ENCODE assay signal across 1 cellular context in genomic region chr10:60236869-60237524, GRCh38.
A peak's percentile ranks its signal among the peaks of the same experiment; 100 is the strongest.
TF ChIP-seq lines count a peak whose summit lies in the region.

No MANE protein-coding gene starts in this region.

TF ChIP-seq in GM12878, 131 proteins besides CTCF, POLR2A, EP300 and RAD21 (continued from another document):
- TF ChIP-seq, protein P1, sequence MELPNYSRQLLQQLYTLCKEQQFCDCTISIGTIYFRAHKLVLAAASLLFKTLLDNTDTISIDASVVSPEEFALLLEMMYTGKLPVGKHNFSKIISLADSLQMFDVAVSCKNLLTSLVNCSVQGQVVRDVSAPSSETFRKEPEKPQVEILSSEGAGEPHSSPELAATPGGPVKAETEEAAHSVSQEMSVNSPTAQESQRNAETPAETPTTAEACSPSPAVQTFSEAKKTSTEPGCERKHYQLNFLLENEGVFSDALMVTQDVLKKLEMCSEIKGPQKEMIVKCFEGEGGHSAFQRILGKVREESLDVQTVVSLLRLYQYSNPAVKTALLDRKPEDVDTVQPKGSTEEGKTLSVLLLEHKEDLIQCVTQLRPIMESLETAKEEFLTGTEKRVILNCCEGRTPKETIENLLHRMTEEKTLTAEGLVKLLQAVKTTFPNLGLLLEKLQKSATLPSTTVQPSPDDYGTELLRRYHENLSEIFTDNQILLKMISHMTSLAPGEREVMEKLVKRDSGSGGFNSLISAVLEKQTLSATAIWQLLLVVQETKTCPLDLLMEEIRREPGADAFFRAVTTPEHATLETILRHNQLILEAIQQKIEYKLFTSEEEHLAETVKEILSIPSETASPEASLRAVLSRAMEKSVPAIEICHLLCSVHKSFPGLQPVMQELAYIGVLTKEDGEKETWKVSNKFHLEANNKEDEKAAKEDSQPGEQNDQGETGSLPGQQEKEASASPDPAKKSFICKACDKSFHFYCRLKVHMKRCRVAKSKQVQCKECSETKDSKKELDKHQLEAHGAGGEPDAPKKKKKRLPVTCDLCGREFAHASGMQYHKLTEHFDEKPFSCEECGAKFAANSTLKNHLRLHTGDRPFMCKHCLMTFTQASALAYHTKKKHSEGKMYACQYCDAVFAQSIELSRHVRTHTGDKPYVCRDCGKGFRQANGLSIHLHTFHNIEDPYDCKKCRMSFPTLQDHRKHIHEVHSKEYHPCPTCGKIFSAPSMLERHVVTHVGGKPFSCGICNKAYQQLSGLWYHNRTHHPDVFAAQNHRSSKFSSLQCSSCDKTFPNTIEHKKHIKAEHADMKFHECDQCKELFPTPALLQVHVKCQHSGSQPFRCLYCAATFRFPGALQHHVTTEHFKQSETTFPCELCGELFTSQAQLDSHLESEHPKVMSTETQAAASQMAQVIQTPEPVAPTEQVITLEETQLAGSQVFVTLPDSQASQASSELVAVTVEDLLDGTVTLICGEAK (IDR thresholded peaks at IDR 0.05; ENCODE audit: borderline replicate concordance) = peak; percentile 98
- TF ChIP-seq GATAD2B (conservative IDR thresholded peaks at IDR 0.05; ENCODE audit: low read depth) (peak; percentile 99), KLF5 (IDR thresholded peaks at IDR 0.05; ENCODE audit: partially characterized antibody) (peak; percentile 37)
- TF ChIP-seq, protein P2, sequence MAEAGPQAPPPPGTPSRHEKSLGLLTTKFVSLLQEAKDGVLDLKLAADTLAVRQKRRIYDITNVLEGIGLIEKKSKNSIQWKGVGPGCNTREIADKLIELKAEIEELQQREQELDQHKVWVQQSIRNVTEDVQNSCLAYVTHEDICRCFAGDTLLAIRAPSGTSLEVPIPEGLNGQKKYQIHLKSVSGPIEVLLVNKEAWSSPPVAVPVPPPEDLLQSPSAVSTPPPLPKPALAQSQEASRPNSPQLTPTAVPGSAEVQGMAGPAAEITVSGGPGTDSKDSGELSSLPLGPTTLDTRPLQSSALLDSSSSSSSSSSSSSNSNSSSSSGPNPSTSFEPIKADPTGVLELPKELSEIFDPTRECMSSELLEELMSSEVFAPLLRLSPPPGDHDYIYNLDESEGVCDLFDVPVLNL (IDR thresholded peaks at IDR 0.05; ENCODE audit: low read depth, low read length) = no peak
